In genomic region chr17:38485681-38486298, GRCh38 we compare ENCODE assay signal across 8 cellular contexts. TPM values are rescaled to one million over a fixed set of nuclear protein-coding genes. Genes with fewer than 3 reads are reported as not detected.
DNase-seq lines count a peak whose midpoint lies in the region; ATAC-seq lines count a peak whose summit lies in the region.
"Not testable (repeated sequence)": the region's sequence is repeated elsewhere in the genome, so short reads cannot be mapped to it uniquely, and the experiment has no call there.

No MANE protein-coding gene starts in this region.

- not testable (repeated sequence) for H3K4me1 ChIP-seq in CD4-positive, CD25-positive, alpha-beta regulatory T cell (ENCODE audit: control insufficient read depth, insufficient read depth, low read length, poor library complexity, severe bottlenecking)

- POLR2A ChIA-PET in activated CD4-positive, alpha-beta T cell treated with anti-CD3 and anti-CD28 coated beads, Interleukin-2, amount 10 ng/mL, durations not matched to agents 7 days and 5 days (lab: Charles Lee), result not testable (repeated sequence)

- H3K36me3 ChIP-seq in CD4-positive, CD25-positive, alpha-beta regulatory T cell (ENCODE audit: control insufficient read depth, insufficient read depth, low read length), result not testable (repeated sequence)

- DNase-seq in CD4-positive, CD25-positive, alpha-beta regulatory T cell, result peak in 2 of 3 donors; percentile 27 to 41
- DNase-seq in activated CD4-positive, alpha-beta T cell treated with anti-CD3 and anti-CD28 coated beads, Interleukin-2, amount 10 ng/mL, durations not matched to agents 7 days and 5 days, result peak; percentile 13
- peak; percentile 28 for DNase-seq in central memory CD4-positive, alpha-beta T cell
- peak; percentile 9 to 29 for DNase-seq in stimulated activated CD4-positive, alpha-beta T cell treated with anti-CD3 and anti-CD28 coated beads, Interleukin-4, amount 100 ng/mL, for 4 hours

- H3K9me3 Mint-ChIP-seq in CD4-positive, CD25-positive, alpha-beta regulatory T cell; activated CD4-positive, alpha-beta T cell treated with anti-CD3 and anti-CD28 coated beads, Interleukin-2, amount 10 ng/mL, durations not matched to agents 7 days and 5 days: not testable (repeated sequence)

- H3K9me3 ChIP-seq in CD4-positive, CD25-positive, alpha-beta regulatory T cell (ENCODE audit: control insufficient read depth in 2 of 2, low read length in 2 of 2), result not testable (repeated sequence)

- CTCF ChIA-PET in activated CD4-positive, alpha-beta T cell treated with anti-CD3 and anti-CD28 coated beads, Interleukin-2, amount 10 ng/mL, durations not matched to agents 7 days and 5 days (lab: Charles Lee), result interaction anchor here (0.6 to 0.8 kb wide), 2 partner anchors 25 to 27 kb away, joined by 3 read pairs; no protein-coding TSS in a partner anchor

- H3K27ac Mint-ChIP-seq in CD4-positive, CD25-positive, alpha-beta regulatory T cell, result peak overlapping the region in 1 of 3 donors; percentile 82
- peak overlapping the region; percentile 57 for H3K27ac Mint-ChIP-seq in activated CD4-positive, alpha-beta T cell treated with anti-CD3 and anti-CD28 coated beads, Interleukin-2, amount 10 ng/mL, durations not matched to agents 7 days and 5 days

- peak in 1 of 2 donors; percentile 48 for ATAC-seq in CD4-positive, CD25-positive, alpha-beta regulatory T cell (ENCODE audit: low read depth in 2 of 2)
- ATAC-seq in GM18861 (IDR thresholded peaks at IDR 0.05; ENCODE audit: unreplicated experiment) (peak; percentile 68), GM21717 (IDR thresholded peaks at IDR 0.05; ENCODE audit: unreplicated experiment) (peak; percentile 80), HG03442 (IDR thresholded peaks at IDR 0.05; ENCODE audit: unreplicated experiment) (peak; percentile 64)

- not testable (repeated sequence) for H3K27ac ChIP-seq in CD4-positive, CD25-positive, alpha-beta regulatory T cell (ENCODE audit: insufficient read depth, low read length, poor library complexity, severe bottlenecking)
- peak overlapping the region; percentile 65 for H3K27ac ChIP-seq in layer of hippocampus (ENCODE audit: low read depth, low read length)

- H3K27me3 Mint-ChIP-seq in CD4-positive, CD25-positive, alpha-beta regulatory T cell; activated CD4-positive, alpha-beta T cell treated with anti-CD3 and anti-CD28 coated beads, Interleukin-2, amount 10 ng/mL, durations not matched to agents 7 days and 5 days: not testable (repeated sequence)

- H3K36me3 Mint-ChIP-seq in CD4-positive, CD25-positive, alpha-beta regulatory T cell; activated CD4-positive, alpha-beta T cell treated with anti-CD3 and anti-CD28 coated beads, Interleukin-2, amount 10 ng/mL, durations not matched to agents 7 days and 5 days (ENCODE audit: low read depth): not testable (repeated sequence)

- peak overlapping the region; percentile 1 to 61 (median 27) for H3K4me3 Mint-ChIP-seq in CD4-positive, CD25-positive, alpha-beta regulatory T cell
- H3K4me3 Mint-ChIP-seq in activated CD4-positive, alpha-beta T cell treated with anti-CD3 and anti-CD28 coated beads, Interleukin-2, amount 10 ng/mL, durations not matched to agents 7 days and 5 days, result not testable (repeated sequence)

- H3K4me1 Mint-ChIP-seq in CD4-positive, CD25-positive, alpha-beta regulatory T cell, result peaks cover 0 to 16% (median 6%) of the 10 kb centered on the region in 4 donors
- not testable (repeated sequence) for H3K4me1 Mint-ChIP-seq in activated CD4-positive, alpha-beta T cell treated with anti-CD3 and anti-CD28 coated beads, Interleukin-2, amount 10 ng/mL, durations not matched to agents 7 days and 5 days

- not testable (repeated sequence) for H3K27me3 ChIP-seq in CD4-positive, CD25-positive, alpha-beta regulatory T cell (ENCODE audit: control insufficient read depth, insufficient read depth, low read length); layer of hippocampus (ENCODE audit: control insufficient read depth, insufficient read depth, low read length)

- H3K4me3 ChIP-seq in CD4-positive, CD25-positive, alpha-beta regulatory T cell (ENCODE audit: low read depth, low read length), result not testable (repeated sequence)

RNA-seq across cellular contexts. Expression of gene ARHGAP23, which starts 57.5 kb away (rescaled TPM):
- 2.3 TPM for total RNA-seq in CD4-positive, CD25-positive, alpha-beta regulatory T cell
- under 1 TPM in 2 of 4 donors, not detected in 2; 0.22 to 0.30 TPM for polyA plus RNA-seq in CD4-positive, CD25-positive, alpha-beta regulatory T cell
- under 1 TPM; 0.17 to 0.23 TPM for total RNA-seq in activated CD4-positive, alpha-beta T cell treated with anti-CD3 and anti-CD28 coated beads, Interleukin-2, amount 10 ng/mL, durations not matched to agents 7 days and 5 days
